In the genomic region with DNA sequence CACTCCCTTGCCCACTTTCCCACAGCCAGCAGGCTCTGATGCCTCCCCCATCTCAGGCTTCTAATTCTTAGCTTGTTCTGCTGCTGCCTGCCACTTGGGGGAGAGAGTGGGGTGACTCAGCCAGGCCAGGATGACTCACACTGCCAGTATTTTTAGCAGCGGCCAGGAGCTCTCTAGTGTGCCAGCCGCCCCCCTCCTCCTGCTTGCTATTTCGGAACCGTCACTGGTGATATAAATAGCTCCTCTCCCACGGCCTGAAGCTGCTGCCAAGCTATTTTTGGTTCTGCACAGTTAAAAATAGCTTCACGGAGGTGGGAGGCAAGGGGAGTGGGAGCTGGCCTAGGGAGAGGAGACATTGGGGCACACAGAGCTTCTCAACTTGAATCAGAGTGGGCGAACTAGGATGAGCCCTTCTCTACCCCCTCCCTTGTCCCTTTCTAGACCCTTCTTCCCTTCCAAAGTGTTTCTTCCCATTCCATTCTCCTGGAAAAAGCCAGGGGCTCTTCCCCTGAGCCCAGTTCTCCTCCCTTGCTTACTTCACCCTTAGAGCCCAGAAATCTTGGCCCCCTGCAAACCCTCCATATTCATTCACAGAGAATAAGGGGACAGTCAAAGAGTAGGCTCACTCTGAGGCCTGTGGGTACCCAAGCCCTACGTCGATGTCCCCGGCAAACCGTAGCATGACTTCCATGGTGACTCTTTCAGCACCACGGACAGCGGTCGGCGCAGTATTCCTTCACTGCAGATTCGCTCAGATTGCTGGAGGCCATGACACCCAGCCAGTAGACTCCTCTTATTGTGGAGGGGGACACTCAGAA, we compare ENCODE assay signal across 8 cellular contexts. TPM values are rescaled to one million over a fixed set of nuclear protein-coding genes. Genes with fewer than 3 reads are reported as not detected.
DNase-seq lines count a peak whose midpoint lies in the region; ATAC-seq lines count a peak whose summit lies in the region.

No MANE protein-coding gene starts in this region.

- peaks cover 3 to 9% of the 10 kb centered on the region in 2 donors for H3K4me1 ChIP-seq in aorta (ENCODE audit: control insufficient read depth in 1 of 2, insufficient read depth in 2 of 2, low read length in 2 of 2)

- ATAC-seq in aorta (ENCODE audit: low FRiP score) (peak; percentile 84), HG03025 (IDR thresholded peaks at IDR 0.05; ENCODE audit: low FRiP score, unreplicated experiment) (no peak)

- H3K36me3 ChIP-seq in aorta (ENCODE audit: control insufficient read depth in 1 of 2, insufficient read depth in 2 of 2, low read length in 1 of 2), result no peaks in the 10 kb centered on the region

- no peak overlapping the region for H3K27ac ChIP-seq in aorta (ENCODE audit: low read depth in 1 of 2, low read length in 2 of 2)

- H3K9me3 ChIP-seq in aorta (ENCODE audit: control insufficient read depth, low read length), result no peaks in the 10 kb centered on the region

- H3K27me3 ChIP-seq in aorta (ENCODE audit: control insufficient read depth in 1 of 2, insufficient read depth in 2 of 2, low read length in 1 of 2), result no peaks in the 10 kb centered on the region

- DNase-seq in Daoy (ENCODE audit: low read depth), result peak; percentile 90
- DNase-seq in M059J (ENCODE audit: low read depth), result peak; percentile 94
- DNase-seq in SKM-1 (lab: John Stamatoyannopoulos, UW; ENCODE audit: unreplicated experiment), result peak; percentile 7
- DNase-seq in head of caudate nucleus, result peak; percentile 65 to 98 (median 86)
- DNase-seq in posterior vena cava (ENCODE audit: low spot score), result peak; percentile 91
- DNase-seq in aorta, result peak; percentile 91 to 94

- peaks cover 3% of the 10 kb centered on the region for H3K9me3 Mint-ChIP-seq in activated naive CD8-positive, alpha-beta T cell (ENCODE audit: low read depth)

- H3K36me3 Mint-ChIP-seq in activated naive CD8-positive, alpha-beta T cell, result no peaks in the 10 kb centered on the region

- H3K4me3 ChIP-seq in aorta (ENCODE audit: low read length in 2 of 2), result no peak overlapping the region

- H3K27ac Mint-ChIP-seq in activated naive CD8-positive, alpha-beta T cell, result peak overlapping the region; percentile 30

- H3K4me1 Mint-ChIP-seq in activated naive CD8-positive, alpha-beta T cell (ENCODE audit: low read depth), result peaks cover 27% of the 10 kb centered on the region

- H3K27me3 Mint-ChIP-seq in activated naive CD8-positive, alpha-beta T cell, result peaks cover 43% of the 10 kb centered on the region

- 2% methylated on average over 16 of the region's 16 CpGs for WGBS in aorta, 2 donors

- intact Hi-C loops in head of caudate nucleus (cut with DNase I) (no loop called here), posterior vena cava (cut with DNase I) (no loop called here), aorta (cut with DNase I) (no loop called here)

- H3K4me3 Mint-ChIP-seq in activated naive CD8-positive, alpha-beta T cell, result peak overlapping the region; percentile 70

RNA-seq across cellular contexts. Expression of a gene that starts 2.5 kb away (rescaled TPM):
- total RNA-seq in Daoy (2014; rRNA removed; shearing (Covaris generic)), result 0.11 TPM in 1 of 2 replicates, not detected in the other
- total RNA-seq in M059J (2014; rRNA removed; shearing (Covaris generic)), result not detected in 2 replicates
- 1 to 10 TPM; 2.6 to 6.5 TPM for total RNA-seq in posterior vena cava
- total RNA-seq in aorta, result 1 to 10 TPM in 1 of 2 donors, under 1 TPM in 1; 0.54 to 7.0 TPM
- polyA plus RNA-seq in aorta, result 1 to 10 TPM in 1 of 2 donors, not detected in 1; 2.5 TPM

RNA-seq across cellular contexts. Expression of a gene that starts 20.3 kb away (rescaled TPM):
- 107 and 157 TPM in 2 replicates for total RNA-seq in Daoy (2014; rRNA removed; shearing (Covaris generic))
- 57.9 and 80.2 TPM in 2 replicates for total RNA-seq in M059J (2014; rRNA removed; shearing (Covaris generic))
- total RNA-seq in posterior vena cava (10 to 100 TPM; 36.5 to 37.2 TPM), aorta (10 to 100 TPM; 27.6 to 33.5 TPM)
- polyA plus RNA-seq in aorta, result 10 to 100 TPM; 40.1 to 54.5 TPM

RNA-seq across cellular contexts. Expression of a gene that starts 46.8 kb away (rescaled TPM):
- 0.48 and 0.86 TPM in 2 replicates for total RNA-seq in Daoy (2014; rRNA removed; shearing (Covaris generic))
- 1.6 and 6.1 TPM in 2 replicates for total RNA-seq in M059J (2014; rRNA removed; shearing (Covaris generic))
- total RNA-seq in posterior vena cava (1 to 10 TPM; 1.7 to 2.0 TPM), aorta (1 to 10 TPM; 1.9 to 3.3 TPM)
- 1 to 10 TPM in 1 of 2 donors, under 1 TPM in 1; 0.38 to 3.9 TPM for polyA plus RNA-seq in aorta

RNA-seq across cellular contexts. Expression of a gene that starts 48.3 kb away (rescaled TPM):
- total RNA-seq in Daoy (2014; rRNA removed; shearing (Covaris generic)), result 1.8 and 2.1 TPM in 2 replicates
- total RNA-seq in M059J (2014; rRNA removed; shearing (Covaris generic)), result 8.7 and 11.9 TPM in 2 replicates
- total RNA-seq in posterior vena cava (10 to 100 TPM; 12.4 to 13.0 TPM), aorta (10 to 100 TPM; 11.5 to 15.7 TPM)
- polyA plus RNA-seq in aorta, result 10 to 100 TPM; 14.3 to 16.3 TPM

Comparison
In these comparisons a context has a peak if more than half of its experiments do, and no peak if none do; other contexts are left out.
1. DNase-seq: peak in every context shown above with its lines; median percentile 94 in M059J; 92 in aorta; 91 in posterior vena cava; 90 in Daoy; 86 in head of caudate nucleus; 7 in SKM-1.